ENCODE assay signal across 14 cellular contexts in the genomic region with DNA sequence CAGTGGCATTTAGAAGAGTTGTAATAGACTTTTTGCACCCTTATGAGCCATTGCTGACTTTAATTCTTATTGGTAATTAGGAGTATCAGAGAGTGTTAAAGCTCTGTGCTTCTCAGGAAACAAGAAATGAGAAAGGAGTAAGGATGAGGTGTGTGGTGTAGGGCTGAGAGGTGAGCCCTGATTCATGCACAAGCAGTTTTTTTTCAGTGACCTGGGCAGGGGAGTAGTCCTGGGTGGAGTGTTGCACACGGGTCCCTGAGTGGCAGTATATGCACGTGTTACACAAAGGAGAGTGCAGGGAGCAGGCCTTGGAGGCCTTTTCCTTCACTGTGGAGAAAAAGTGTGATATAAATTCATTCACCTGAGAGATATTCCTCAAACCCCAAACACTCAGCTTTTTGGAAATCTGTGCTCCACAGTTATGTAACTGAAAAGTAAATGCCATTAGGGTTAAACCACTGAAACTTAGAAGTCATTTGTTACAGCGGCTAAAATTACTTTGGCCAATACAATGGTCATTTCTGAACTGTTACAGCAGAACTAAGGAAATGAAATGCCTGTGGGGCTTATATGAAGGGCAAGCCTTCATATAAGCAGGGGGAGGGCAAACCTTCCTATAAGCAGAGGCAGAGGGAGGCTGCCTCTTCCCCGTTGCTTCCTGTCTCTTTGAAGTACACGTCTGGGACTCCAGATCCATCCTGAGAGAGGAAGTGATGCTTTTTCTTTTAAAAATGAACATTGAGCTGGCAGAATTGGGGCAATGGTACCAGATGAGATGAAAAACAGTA.
DNase-seq lines count a peak whose midpoint lies in the region; ATAC-seq, FAIRE-seq and TF ChIP-seq lines count a peak whose summit lies in the region.
"Had no signal": no experiment of that assay in that cellular context is flagged by ENCODE, and none has a peak within 500 bp of the region (broad histone marks: within the 10 kb centered on the region; RNA-seq: fewer than 3 reads in every experiment).

No MANE protein-coding gene starts in this region.

- H4K20me1 ChIP-seq in HepG2 (ENCODE audit: insufficient read depth, low read length): no peaks in the 10 kb centered on the region

- H3K27ac ChIP-seq in HepG2 (ENCODE audit: extremely low read length, insufficient read depth, low read length) (no peak overlapping the region), right lobe of liver (no peak overlapping the region)
- H3K27ac ChIP-seq: gastroesophageal sphincter, parathyroid adenoma, thyroid gland had no signal

- no TSS peak for BruUV-seq in HepG2 (replicated peaks; lab: Mats Ljungman, UMichigan)

- H3K9ac ChIP-seq in HepG2 (ENCODE audit: insufficient read depth, low read depth, low read length): no peak overlapping the region
- H3K9ac ChIP-seq: parathyroid adenoma had no signal

- no peaks in the 10 kb centered on the region for H3K79me2 ChIP-seq in HepG2 (ENCODE audit: insufficient read depth, low read length)
- H3K79me2 ChIP-seq: parathyroid adenoma had no signal

- no peak for TF ChIP-seq RAD21 in HepG2 (CRISPR knock-in tag; IDR thresholded peaks at IDR 0.05)

- ATAC-seq in HepG2: no peak
- no peak for ATAC-seq in right lobe of liver
- ATAC-seq in HG03565 (IDR thresholded peaks at IDR 0.05; ENCODE audit: unreplicated experiment): peak; percentile 59
- ATAC-seq in GM18519 (IDR thresholded peaks at IDR 0.05; ENCODE audit: low FRiP score, unreplicated experiment): no peak
- ATAC-seq: gastroesophageal sphincter had no signal

- no peaks in the 10 kb centered on the region for H3K9me3 ChIP-seq in HepG2 (ENCODE audit: low read length)
- no peaks in the 10 kb centered on the region for H3K9me3 ChIP-seq in right lobe of liver
- H3K9me3 ChIP-seq: gastroesophageal sphincter, thyroid gland had no signal

- H3K4me2 ChIP-seq in HepG2 (ENCODE audit: low read depth, low read length): no peak overlapping the region

- H3K27me3 ChIP-seq in HepG2 (ENCODE audit: control insufficient read depth in 1 of 2, insufficient read depth in 2 of 2, low read length in 2 of 2): peaks cover 0 to 13% of the 10 kb centered on the region in 2 experiments; a peak in 1 of 5 replicates
- H3K27me3 ChIP-seq in right lobe of liver: no peaks in the 10 kb centered on the region
- no peaks in the 10 kb centered on the region for H3K27me3 ChIP-seq in bronchial epithelial cell (ENCODE audit: control insufficient read depth, insufficient read depth, low read length)
- H3K27me3 ChIP-seq: gastroesophageal sphincter, thyroid gland had no signal

- H3K4me3 ChIP-seq in HepG2 (replicated peaks in 1 of 3; ENCODE audit: insufficient read depth in 1 of 3, low read depth in 2 of 3, low read length in 3 of 3): no peak overlapping the region
- no peak overlapping the region for H3K4me3 ChIP-seq in right lobe of liver
- H3K4me3 ChIP-seq in bronchial epithelial cell (ENCODE audit: low read depth, low read length): no peak overlapping the region
- H3K4me3 ChIP-seq: gastroesophageal sphincter, thyroid gland had no signal

- CTCF ChIA-PET in HepG2 (lab: Yijun Ruan, JAX; ENCODE audit: low intra/inter-chr PET ratio, low total read pairs): no interaction called here

- in situ Hi-C loops in HepG2 (cut with HindIII; ENCODE audit: extremely low pct_ligation_motif_present, low pct_unique_long_range_greater_than_20kb): no loop called here

- POLR2A ChIA-PET in HepG2 (lab: Yijun Ruan, JAX): no interaction called here

- no peak for TF ChIP-seq EP300 in HepG2 (IDR thresholded peaks at IDR 0.05; ENCODE audit: low read depth in 2 of 2, low read length in 2 of 2)
- no peak for TF ChIP-seq EP300 in HepG2 (CRISPR knock-in tag; IDR thresholded peaks at IDR 0.05; ENCODE audit: borderline replicate concordance)

- H3K36me3 ChIP-seq in HepG2 (replicated peaks in 1 of 2; ENCODE audit: control insufficient read depth in 1 of 2, insufficient read depth in 2 of 2, low read length in 2 of 2) (no peaks in the 10 kb centered on the region), right lobe of liver (no peaks in the 10 kb centered on the region), bronchial epithelial cell (ENCODE audit: control insufficient read depth, insufficient read depth, low read length) (no peaks in the 10 kb centered on the region)
- H3K36me3 ChIP-seq: gastroesophageal sphincter, thyroid gland had no signal

- intact Hi-C loops in HepG2 (cut with micrococcal nuclease; ENCODE audit: unreplicated experiment): no loop called here
- intact Hi-C loops in right lobe of liver (cut with DNase I): no loop called here

- no peak overlapping the region for H2AFZ ChIP-seq in HepG2 (ENCODE audit: low read length)
- H2AFZ ChIP-seq: parathyroid adenoma had no signal

- no peaks in the 10 kb centered on the region for H3K4me1 ChIP-seq in HepG2 (ENCODE audit: insufficient read depth, low read length)
- H3K4me1 ChIP-seq in right lobe of liver: no peaks in the 10 kb centered on the region
- H3K4me1 ChIP-seq: gastroesophageal sphincter, parathyroid adenoma, thyroid gland had no signal

- TF ChIP-seq CTCF in HepG2 (CRISPR knock-in tag; IDR thresholded peaks at IDR 0.05) (peak; percentile 27; the same call in 1 of the 2 replicates), right lobe of liver (IDR thresholded peaks at IDR 0.05) (no peak), bronchial epithelial cell (IDR thresholded peaks at IDR 0.05; ENCODE audit: insufficient read depth, low read length, severe bottlenecking) (no peak)

- no peak for DNase-seq in HepG2 (ENCODE audit: low spot score)
- no peak for DNase-seq in right lobe of liver
- peak; percentile 74 for DNase-seq in bronchial epithelial cell (ENCODE audit: low read depth)
- no peak for DNase-seq in SHP77 treated with DMSO at 0.1 percent for 48 hours (lab: John Stamatoyannopoulos, UW)
- DNase-seq in NCI-H1694 (lab: John Stamatoyannopoulos, UW): no peak
- no peak for DNase-seq in NCI-H526 (lab: John Stamatoyannopoulos, UW)
- DNase-seq: activated CD4-positive, alpha-beta T cell treated with anti-CD3 and anti-CD28 coated beads, Interleukin-2, amount 50 U/mL, for 1 hour; DMS153; midbrain; thyroid gland had no signal

- TF ChIP-seq POLR2A in HepG2 (IDR thresholded peaks at IDR 0.05; ENCODE audit: insufficient read depth in 1 of 2, low read depth in 2 of 2, low read length in 2 of 2): no peak
- no peak for TF ChIP-seq POLR2A in right lobe of liver (IDR thresholded peaks at IDR 0.05)

- WGBS in HepG2 (ENCODE audit: low lambda C conversion rate): 7% methylated on average over 5 of the region's 5 CpGs
- WGBS in right lobe of liver (ENCODE audit: insufficient coverage, low coverage, low lambda C conversion rate, missing lambda C conversion rate): 58% methylated on average over 3 of the region's 5 CpGs

- FAIRE-seq in HepG2 (lab: Jason Lieb, UNC) (no peak), bronchial epithelial cell (lab: Jason Lieb, UNC) (peak; percentile 18)

TF ChIP-seq in HepG2, 621 proteins besides CTCF, POLR2A, EP300 and RAD21:
- TF ChIP-seq FOXJ3 (CRISPR knock-in tag; IDR thresholded peaks at IDR 0.05; ENCODE audit: borderline replicate concordance): no peak
- TF ChIP-seq NR0B2 (CRISPR knock-in tag; IDR thresholded peaks at IDR 0.05): no peak
- TF ChIP-seq STAG1 (CRISPR knock-in tag; IDR thresholded peaks at IDR 0.05): 0 out of 2 replicates have a peak, but pooled peaks have one; percentile 14
- no peak for TF ChIP-seq KLF9 (CRISPR knock-in tag; IDR thresholded peaks at IDR 0.05; ENCODE audit: low read depth)
